1 cellular context compared by ENCODE assay signal in genomic region chr4:139301143-139301820, GRCh38.
TF ChIP-seq lines count a peak whose summit lies in the region.

NAA15 (plus strand) TSS chr4:139301505; CDS start chr4:139301778, 273 bp downstream.

TF ChIP-seq in HepG2, 621 proteins besides CTCF, POLR2A, EP300 and RAD21 (continued from another document and continues in another):
- TF ChIP-seq HNF1A (IDR thresholded peaks at IDR 0.05; ENCODE audit: low read depth) (no peak), HNF1A (CRISPR knock-in tag; IDR thresholded peaks at IDR 0.05; ENCODE audit: borderline replicate concordance) (no peak; the same call in 1 of the 2 replicates), RERE (CRISPR knock-in tag; IDR thresholded peaks at IDR 0.05; ENCODE audit: low read depth) (no peak), PRPF4 (IDR thresholded peaks at IDR 0.05; ENCODE audit: low read depth, low read length, poor library complexity, severe bottlenecking) (no peak), NFE2 (CRISPR knock-in tag; IDR thresholded peaks at IDR 0.05) (no peak), MLX (CRISPR knock-in tag; IDR thresholded peaks at IDR 0.05) (peak; percentile 70; the same call in 1 of the 2 replicates), HNRNPL (IDR thresholded peaks at IDR 0.05; ENCODE audit: low read depth, low read length) (peak; percentile 49; the same call in 1 of the 2 replicates), FOXK1 (CRISPR knock-in tag; IDR thresholded peaks at IDR 0.05; ENCODE audit: borderline replicate concordance, low read depth) (peak; percentile 70; the same call in 1 of the 2 replicates), ZNF138 (CRISPR knock-in tag; IDR thresholded peaks at IDR 0.05; ENCODE audit: low read depth) (no peak), ZNF160 (CRISPR knock-in tag; IDR thresholded peaks at IDR 0.05) (peak; percentile 74; the same call in 1 of the 2 replicates), BCLAF1 (IDR thresholded peaks at IDR 0.05) (no peak), MYNN (CRISPR knock-in tag; IDR thresholded peaks at IDR 0.05; ENCODE audit: low read depth) (no peak), SMARCC2 (IDR thresholded peaks at IDR 0.05) (no peak), ZC3H4 (CRISPR knock-in tag; IDR thresholded peaks at IDR 0.05; ENCODE audit: borderline replicate concordance) (no peak), MXD1 (CRISPR knock-in tag; IDR thresholded peaks at IDR 0.05) (no peak; the same call in 1 of the 2 replicates), HMGXB4 (CRISPR knock-in tag; IDR thresholded peaks at IDR 0.05; ENCODE audit: borderline replicate concordance in 1 of 2, low read depth in 1 of 2) (peak; percentile 57 to 90; a peak in 3 of 4 replicates), ZNF296 (CRISPR knock-in tag; conservative IDR thresholded peaks at IDR 0.05) (no peak), TRIM22 (IDR thresholded peaks at IDR 0.05) (no peak), MTA3 (CRISPR knock-in tag; IDR thresholded peaks at IDR 0.05) (no peak), ZMYM3 (CRISPR knock-in tag; IDR thresholded peaks at IDR 0.05) (no peak; the same call in 1 of the 2 replicates), ZNF354B (CRISPR knock-in tag; IDR thresholded peaks at IDR 0.05) (no peak), KDM5B (CRISPR knock-in tag; IDR thresholded peaks at IDR 0.05; ENCODE audit: borderline replicate concordance) (peak; percentile 64; the same call in 1 of the 2 replicates), DPF2 (CRISPR knock-in tag; IDR thresholded peaks at IDR 0.05; ENCODE audit: borderline replicate concordance, low read depth) (no peak), TCF7 (IDR thresholded peaks at IDR 0.05; ENCODE audit: low read depth) (no peak), THAP8 (CRISPR knock-in tag; IDR thresholded peaks at IDR 0.05; ENCODE audit: borderline replicate concordance) (no peak; the same call in 1 of the 2 replicates), ZNF552 (CRISPR knock-in tag; IDR thresholded peaks at IDR 0.05; ENCODE audit: borderline replicate concordance) (no peak), JUN (CRISPR knock-in tag; IDR thresholded peaks at IDR 0.05) (no peak), NFKB2 (CRISPR knock-in tag; IDR thresholded peaks at IDR 0.05; ENCODE audit: borderline replicate concordance) (no peak; the same call in 1 of the 2 replicates), ARID4A (CRISPR knock-in tag; IDR thresholded peaks at IDR 0.05; ENCODE audit: borderline replicate concordance) (peak; percentile 90), SMYD3 (CRISPR knock-in tag; IDR thresholded peaks at IDR 0.05) (no peak), ZNF136 (CRISPR knock-in tag; IDR thresholded peaks at IDR 0.05; ENCODE audit: low read depth) (peak; percentile 3; the same call in 1 of the 2 replicates), JARID2 (CRISPR knock-in tag; IDR thresholded peaks at IDR 0.05; ENCODE audit: insufficient replicate concordance) (no peak), MXI1 (IDR thresholded peaks at IDR 0.05; ENCODE audit: borderline replicate concordance, low read depth, low read length) (peak; percentile 94), ZNF317 (CRISPR knock-in tag; IDR thresholded peaks at IDR 0.05) (peak; percentile 53; the same call in 1 of the 2 replicates), POGZ (CRISPR knock-in tag; IDR thresholded peaks at IDR 0.05) (peak; percentile 97), CENPX (CRISPR knock-in tag; IDR thresholded peaks at IDR 0.05) (no peak), ZNF205 (CRISPR knock-in tag; IDR thresholded peaks at IDR 0.05) (no peak)
